In the genomic region with DNA sequence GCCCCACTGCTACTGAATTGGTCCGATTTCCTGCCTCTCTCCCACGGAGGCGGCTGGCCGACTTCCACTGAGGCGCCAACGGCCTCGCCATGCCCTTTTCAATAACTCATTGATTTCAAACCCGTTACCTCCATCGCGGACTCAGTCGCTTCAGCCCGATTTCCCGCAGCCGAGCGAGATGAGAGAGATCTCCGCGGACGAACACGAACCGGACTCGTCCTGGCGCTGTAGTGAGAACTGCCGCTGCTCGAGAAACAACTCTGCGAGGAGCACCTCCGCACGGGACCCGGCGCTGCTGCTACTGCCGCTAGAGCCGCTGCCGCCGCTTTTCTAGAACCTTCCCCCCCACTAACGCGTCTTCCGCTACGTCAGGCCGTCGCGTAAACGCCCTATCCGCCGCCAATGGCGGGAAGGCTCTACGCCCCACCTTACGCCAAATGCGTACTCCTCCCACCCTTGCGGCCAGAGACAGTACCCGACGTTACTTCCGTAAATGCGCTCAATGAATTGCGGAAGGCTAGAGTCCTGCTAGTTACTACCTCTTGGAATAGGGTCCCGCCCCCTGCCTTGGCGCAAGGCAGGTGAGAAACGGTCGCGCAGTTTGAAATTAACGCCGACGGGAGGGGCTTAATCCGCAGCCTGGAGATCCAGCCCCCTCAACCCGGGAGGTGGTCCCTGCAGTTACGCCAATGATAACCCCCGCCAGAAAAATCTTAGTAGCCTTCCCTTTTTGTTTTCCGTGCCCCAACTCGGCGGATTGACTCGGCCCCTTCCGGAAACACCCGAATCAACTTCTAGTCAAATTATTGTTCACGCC, we compare ENCODE assay signal across 8 cellular contexts. TPM values are rescaled to one million over a fixed set of nuclear protein-coding genes. Genes with fewer than 3 reads are reported as not detected.
DNase-seq lines count a peak whose midpoint lies in the region; ATAC-seq and TF ChIP-seq lines count a peak whose summit lies in the region.

A gene (minus strand): TSS at position 303 of the 817 bp plus-strand sequence. CDS start 169 bp downstream, at position 134.

- ATAC-seq in HG02678 (IDR thresholded peaks at IDR 0.05; ENCODE audit: unreplicated experiment) (peak; percentile 61), thoracic aorta (ENCODE audit: insufficient number of reproducible peaks, low FRiP score, low read depth) (peak; percentile 92)
- peak; percentile 68 for ATAC-seq in activated naive CD8-positive, alpha-beta T cell treated with anti-CD3 and anti-CD28 coated beads, Interleukin-2, amount 10 ng/mL, durations not matched to agents 7 days and 5 days (ENCODE audit: low read depth)

- POLR2A ChIA-PET in activated naive CD8-positive, alpha-beta T cell treated with anti-CD3 and anti-CD28 coated beads, Interleukin-2, amount 10 ng/mL, durations not matched to agents 7 days and 5 days (lab: Charles Lee) = interaction anchor here (0.6 to 7.2 kb wide), 35 partner anchors 8 to 998 kb away, joined by 3 to 107 read pairs (median 4); a partner anchor contains a TSS

- peak within 1 kb of the TSS; percentile 99 for H3K4me3 ChIP-seq in SU-DHL-6 (ENCODE audit: insufficient read depth, low read length, poor library complexity, severe bottlenecking)
- peak within 1 kb of the TSS; percentile 98 for H3K4me3 ChIP-seq in osteoblast (ENCODE audit: insufficient read depth, low read length)
- H3K4me3 ChIP-seq in thoracic aorta = peak within 1 kb of the TSS; percentile 98

- peaks cover 66% of the 10 kb centered on the region for H3F3A ChIP-seq in SU-DHL-6 (ENCODE audit: insufficient read depth)

- no peaks in the 10 kb centered on the region for H3K9me2 ChIP-seq in SU-DHL-6 (replicated peaks; ENCODE audit: insufficient read depth, low read length)

- H3K79me2 ChIP-seq in SU-DHL-6 (ENCODE audit: insufficient read depth, low read length) = peaks cover 90% of the 10 kb centered on the region
- H3K79me2 ChIP-seq in osteoblast (ENCODE audit: insufficient read depth, low read length) = peaks cover 89% of the 10 kb centered on the region

- H4K20me1 ChIP-seq in SU-DHL-6 (ENCODE audit: low read depth, low read length) (peaks cover 67% of the 10 kb centered on the region), osteoblast (ENCODE audit: insufficient read depth, low read length) (peaks cover 74% of the 10 kb centered on the region)

- H3K9me3 ChIP-seq in SU-DHL-6 (ENCODE audit: insufficient read depth, low read length) (no peaks in the 10 kb centered on the region), osteoblast (ENCODE audit: low read depth, low read length) (no peaks in the 10 kb centered on the region), thoracic aorta (no peaks in the 10 kb centered on the region)

- H3K27ac Mint-ChIP-seq in activated naive CD8-positive, alpha-beta T cell treated with anti-CD3 and anti-CD28 coated beads, Interleukin-2, amount 10 ng/mL, durations not matched to agents 7 days and 5 days = peak within 1 kb of the TSS; percentile 99
- H3K27ac Mint-ChIP-seq in glutamatergic neuron (ENCODE audit: unreplicated experiment) = peak within 1 kb of the TSS; percentile 100

- H3K4me3 Mint-ChIP-seq in activated naive CD8-positive, alpha-beta T cell treated with anti-CD3 and anti-CD28 coated beads, Interleukin-2, amount 10 ng/mL, durations not matched to agents 7 days and 5 days = peak within 1 kb of the TSS; percentile 99
- peak within 1 kb of the TSS; percentile 100 for H3K4me3 Mint-ChIP-seq in glutamatergic neuron (ENCODE audit: unreplicated experiment)

- H3K4me2 ChIP-seq in SU-DHL-6 (ENCODE audit: low read depth, low read length, poor library complexity, severe bottlenecking) (peak within 1 kb of the TSS; percentile 77), osteoblast (ENCODE audit: insufficient read depth, low read length) (peak within 1 kb of the TSS; percentile 84)

- DNase-seq in NCI-H128 (lab: John Stamatoyannopoulos, UW; ENCODE audit: unreplicated experiment) = peak; percentile 98
- peak; percentile 98 for DNase-seq in activated naive CD8-positive, alpha-beta T cell treated with anti-CD3 and anti-CD28 coated beads, Interleukin-2, amount 10 ng/mL, durations not matched to agents 7 days and 5 days
- peak; percentile 94 for DNase-seq in glutamatergic neuron
- peak; percentile 95 for DNase-seq in osteoblast (ENCODE audit: insufficient read length, low spot score, missing footprints)
- DNase-seq in thoracic aorta (ENCODE audit: low spot score) = peak; percentile 91

- no peak for TF ChIP-seq CTCF in SU-DHL-6 (IDR thresholded peaks at IDR 0.05; ENCODE audit: insufficient read depth, low read length, poor library complexity, severe bottlenecking)
- TF ChIP-seq CTCF in glutamatergic neuron (IDR thresholded peaks at IDR 0.05; ENCODE audit: partially characterized antibody, unreplicated experiment) = peak; percentile 38
- TF ChIP-seq CTCF in osteoblast (IDR thresholded peaks at IDR 0.05; ENCODE audit: extremely low read depth, low read depth, low read length) = no peak
- TF ChIP-seq CTCF in thoracic aorta (IDR thresholded peaks at IDR 0.05) = no peak

- H3K4me1 ChIP-seq in osteoblast (ENCODE audit: insufficient read depth, low read length) = peaks cover 46% of the 10 kb centered on the region
- H3K4me1 ChIP-seq in thoracic aorta (ENCODE audit: control insufficient read depth in 1 of 2, low read depth in 2 of 2) = peaks cover 44 to 46% of the 10 kb centered on the region in 2 donors

- peaks cover 64% of the 10 kb centered on the region for H3K36me3 Mint-ChIP-seq in activated naive CD8-positive, alpha-beta T cell treated with anti-CD3 and anti-CD28 coated beads, Interleukin-2, amount 10 ng/mL, durations not matched to agents 7 days and 5 days
- H3K36me3 Mint-ChIP-seq in glutamatergic neuron (ENCODE audit: unreplicated experiment) = peaks cover 10% of the 10 kb centered on the region

- H3K27me3 ChIP-seq in SU-DHL-6 (ENCODE audit: low read length) (no peaks in the 10 kb centered on the region), osteoblast (ENCODE audit: insufficient read depth, low read length) (no peaks in the 10 kb centered on the region), thoracic aorta (replicated peaks; ENCODE audit: insufficient read depth) (no peaks in the 10 kb centered on the region)

- peak within 1 kb of the TSS; percentile 98 for H3K9ac ChIP-seq in SU-DHL-6 (ENCODE audit: low read length)

- peak; percentile 100 for TF ChIP-seq POLR2A in GM10847 (IDR thresholded peaks at IDR 0.05; ENCODE audit: extremely low read depth, insufficient read length)

- peak within 1 kb of the TSS; percentile 47 for H2AFZ ChIP-seq in SU-DHL-6 (ENCODE audit: low read depth, low read length, severe bottlenecking)
- peak within 1 kb of the TSS; percentile 71 for H2AFZ ChIP-seq in osteoblast (ENCODE audit: low read length)

- H3K9me3 Mint-ChIP-seq in activated naive CD8-positive, alpha-beta T cell treated with anti-CD3 and anti-CD28 coated beads, Interleukin-2, amount 10 ng/mL, durations not matched to agents 7 days and 5 days = no peaks in the 10 kb centered on the region
- H3K9me3 Mint-ChIP-seq in glutamatergic neuron (ENCODE audit: unreplicated experiment) = peaks cover 29% of the 10 kb centered on the region

- H3K27ac ChIP-seq in SU-DHL-6 (ENCODE audit: low read depth, low read length) (peak within 1 kb of the TSS; percentile 97), osteoblast (ENCODE audit: low read depth, low read length) (peak within 1 kb of the TSS; percentile 98), thoracic aorta (peak within 1 kb of the TSS; percentile 100)

- peaks cover 70% of the 10 kb centered on the region for H3K36me3 ChIP-seq in SU-DHL-6 (ENCODE audit: low read length)
- H3K36me3 ChIP-seq in osteoblast (ENCODE audit: insufficient read depth, low read length) = peaks cover 27% of the 10 kb centered on the region
- peaks cover 16% of the 10 kb centered on the region for H3K36me3 ChIP-seq in thoracic aorta

- peaks cover 40% of the 10 kb centered on the region for H3K4me1 Mint-ChIP-seq in activated naive CD8-positive, alpha-beta T cell treated with anti-CD3 and anti-CD28 coated beads, Interleukin-2, amount 10 ng/mL, durations not matched to agents 7 days and 5 days
- H3K4me1 Mint-ChIP-seq in glutamatergic neuron (ENCODE audit: low read depth, unreplicated experiment) = peaks cover 28% of the 10 kb centered on the region

- H3K27me3 Mint-ChIP-seq in activated naive CD8-positive, alpha-beta T cell treated with anti-CD3 and anti-CD28 coated beads, Interleukin-2, amount 10 ng/mL, durations not matched to agents 7 days and 5 days = no peaks in the 10 kb centered on the region
- H3K27me3 Mint-ChIP-seq in glutamatergic neuron (ENCODE audit: unreplicated experiment) = peaks cover 24% of the 10 kb centered on the region

RNA-seq across cellular contexts. Expression of the gene that starts here (rescaled TPM):
- total RNA-seq in activated naive CD8-positive, alpha-beta T cell treated with anti-CD3 and anti-CD28 coated beads, Interleukin-2, amount 10 ng/mL, durations not matched to agents 7 days and 5 days = 100 to 1,000 TPM; 653 to 667 TPM
- total RNA-seq in glutamatergic neuron (ENCODE audit: unreplicated experiment) (685 TPM), osteoblast (82.9 and 83.1 TPM in 2 replicates), thoracic aorta (100 to 1,000 TPM; 142 to 204 TPM)

Comparison
In these comparisons a context has a peak if more than half of its experiments do, and no peak if none do; other contexts are left out.
1. Peak in every context shown above with its lines: DNase-seq, ATAC-seq, H3K4me3 ChIP-seq and H3K27ac ChIP-seq.